ENCODE assay signal across 15 cellular contexts in the genomic region with DNA sequence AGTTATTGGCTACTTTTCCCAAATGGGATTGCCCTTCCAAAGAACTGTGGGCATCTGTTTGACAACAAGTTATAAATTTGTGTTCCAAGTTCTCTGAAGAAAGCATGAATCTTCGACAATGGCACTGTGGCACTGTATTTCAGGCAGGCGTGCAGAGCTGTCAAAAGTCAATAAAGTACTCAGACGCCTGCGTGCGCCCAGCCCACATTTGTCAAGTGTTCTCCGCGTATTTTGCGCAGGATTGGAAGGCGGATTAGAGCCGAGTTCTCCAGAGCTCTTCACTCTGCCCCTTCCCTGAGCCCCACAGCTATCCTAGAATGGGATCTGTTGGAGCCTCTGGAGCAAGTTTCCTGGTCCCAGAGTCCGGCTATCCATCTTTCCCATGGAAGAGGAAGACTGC. TPM values are rescaled to one million over a fixed set of nuclear protein-coding genes. Genes with fewer than 3 reads are reported as not detected.
DNase-seq lines count a peak whose midpoint lies in the region; ATAC-seq and TF ChIP-seq lines count a peak whose summit lies in the region.
"Had no signal": no experiment of that assay in that cellular context is flagged by ENCODE, and none has a peak within 500 bp of the region (broad histone marks: within the 10 kb centered on the region; RNA-seq: fewer than 3 reads in every experiment).

No MANE protein-coding gene starts in this region.

- H3K27me3 ChIP-seq in DND-41 (ENCODE audit: insufficient read depth, low read length, poor library complexity), result no peaks in the 10 kb centered on the region
- H3K27me3 ChIP-seq in sigmoid colon, result no peaks in the 10 kb centered on the region
- no peaks in the 10 kb centered on the region for H3K27me3 ChIP-seq in GM23338 (ENCODE audit: insufficient read depth)

- H4K20me1 ChIP-seq in DND-41 (ENCODE audit: insufficient read depth, low read length) (no peaks in the 10 kb centered on the region), GM23338 (replicated peaks; ENCODE audit: insufficient read depth) (no peaks in the 10 kb centered on the region)

- peak overlapping the region; percentile 76; the same call in 1 of the 2 replicates for H3K27ac ChIP-seq in DND-41 (ENCODE audit: low read length)
- H3K27ac ChIP-seq in sigmoid colon, result no peak overlapping the region
- H3K27ac ChIP-seq in GM23338 (ENCODE audit: low read depth), result no peak overlapping the region
- H3K27ac ChIP-seq: 22Rv1, HL-60 had no signal

- no peaks in the 10 kb centered on the region for H3K9me2 ChIP-seq in GM23338 (ENCODE audit: insufficient read depth)

- no peaks in the 10 kb centered on the region for H3K36me3 ChIP-seq in DND-41 (ENCODE audit: insufficient read depth, low read length)
- H3K36me3 ChIP-seq in sigmoid colon, result no peaks in the 10 kb centered on the region
- H3K36me3 ChIP-seq in GM23338 (ENCODE audit: insufficient read depth), result no peaks in the 10 kb centered on the region

- 96% methylated on average over 11 of the region's 11 CpGs for WGBS in sigmoid colon, 2 donors

- H3K4me2 ChIP-seq in DND-41 (ENCODE audit: insufficient read depth, low read length) (no peak overlapping the region), GM23338 (no peak overlapping the region)

- ATAC-seq in DND-41 (ENCODE audit: insufficient read depth, low read depth), result no peak
- no peak for ATAC-seq in GM21390 (IDR thresholded peaks at IDR 0.05; ENCODE audit: unreplicated experiment)
- ATAC-seq in GM23338, result no peak
- ATAC-seq in stimulated activated naive CD8-positive, alpha-beta T cell treated with anti-CD3 and anti-CD28 coated beads, Interleukin-15, amount 100 ng/mL, for 72 hours, result no peak
- ATAC-seq: CD8-positive, alpha-beta T cell; HCT116 had no signal

- DNase-seq in NCI-H1417 (lab: John Stamatoyannopoulos, UW) (peak in 2 of 3 experiments; percentile 27 to 48), NCI-H1417 treated with DMSO at 0.1 percent for 48 hours (lab: John Stamatoyannopoulos, UW) (no peak), DND-41 (no peak), NCI-H510A treated with DMSO at 0.1 percent for 48 hours (lab: John Stamatoyannopoulos, UW) (peak; percentile 53), sigmoid colon (peak; percentile 24), GM23338 (ENCODE audit: low spot score) (no peak)
- DNase-seq in stimulated activated naive CD8-positive, alpha-beta T cell treated with anti-CD3 and anti-CD28 coated beads, Interleukin-15, amount 100 ng/mL, for 72 hours, result no peak
- DNase-seq: Caco-2; CD8-positive, alpha-beta T cell; GF-D8 had no signal

- no peak overlapping the region for H3K9ac ChIP-seq in DND-41 (ENCODE audit: low read depth, low read length)

- H3K4me3 Mint-ChIP-seq in GM23338, result no peak overlapping the region
- no peak overlapping the region for H3K4me3 Mint-ChIP-seq in stimulated activated naive CD8-positive, alpha-beta T cell treated with anti-CD3 and anti-CD28 coated beads, Interleukin-15, amount 100 ng/mL, for 72 hours
- H3K4me3 Mint-ChIP-seq: CD14-positive monocyte; CD8-positive, alpha-beta T cell had no signal

- peaks cover 20% of the 10 kb centered on the region for H3K4me1 Mint-ChIP-seq in GM23338
- H3K4me1 Mint-ChIP-seq in stimulated activated naive CD8-positive, alpha-beta T cell treated with anti-CD3 and anti-CD28 coated beads, Interleukin-15, amount 100 ng/mL, for 72 hours, result peaks cover 8% of the 10 kb centered on the region

- TF ChIP-seq POLR2A in sigmoid colon (IDR thresholded peaks at IDR 0.05), result no peak

- H3K79me2 ChIP-seq in DND-41 (ENCODE audit: insufficient read depth, low read length), result peaks cover 14% of the 10 kb centered on the region; the same call in 1 of the 2 replicates
- peaks cover 5% of the 10 kb centered on the region; the same call in 1 of the 2 replicates for H3K79me2 ChIP-seq in GM23338 (replicated peaks; ENCODE audit: insufficient read depth)

- no peaks in the 10 kb centered on the region for H3F3A ChIP-seq in GM23338 (replicated peaks; ENCODE audit: low read depth)

- H3K9me3 Mint-ChIP-seq in GM23338, result no peaks in the 10 kb centered on the region
- no peaks in the 10 kb centered on the region for H3K9me3 Mint-ChIP-seq in stimulated activated naive CD8-positive, alpha-beta T cell treated with anti-CD3 and anti-CD28 coated beads, Interleukin-15, amount 100 ng/mL, for 72 hours
- H3K9me3 Mint-ChIP-seq: CD14-positive monocyte; CD8-positive, alpha-beta T cell had no signal

- intact Hi-C loops in sigmoid colon (cut with DNase I), result no loop called here

- no peak for TF ChIP-seq CTCF in DND-41 (IDR thresholded peaks at IDR 0.05; ENCODE audit: borderline replicate concordance, extremely low read depth, low read length, poor library complexity, severe bottlenecking)
- TF ChIP-seq CTCF in sigmoid colon (IDR thresholded peaks at IDR 0.05), result no peak
- TF ChIP-seq CTCF in GM23338 (conservative IDR thresholded peaks at IDR 0.05; ENCODE audit: low read depth in 2 of 2), result no peak

- H3K36me3 Mint-ChIP-seq in GM23338 (ENCODE audit: low read depth), result no peaks in the 10 kb centered on the region; the same call in 2 of the 3 replicates

- no peak overlapping the region for H3K27ac Mint-ChIP-seq in GM23338
- no peak overlapping the region for H3K27ac Mint-ChIP-seq in stimulated activated naive CD8-positive, alpha-beta T cell treated with anti-CD3 and anti-CD28 coated beads, Interleukin-15, amount 100 ng/mL, for 72 hours
- H3K27ac Mint-ChIP-seq: CD8-positive, alpha-beta T cell had no signal

- no peak for TF ChIP-seq EP300 in sigmoid colon (IDR thresholded peaks at IDR 0.05)

- H2AFZ ChIP-seq in DND-41 (ENCODE audit: low read depth, low read length) (no peak overlapping the region), GM23338 (no peak overlapping the region)

- no peak overlapping the region for H3K4me3 ChIP-seq in DND-41 (ENCODE audit: low read depth in 1 of 2, low read length in 2 of 2)
- no peak overlapping the region for H3K4me3 ChIP-seq in sigmoid colon
- H3K4me3 ChIP-seq in GM23338, result no peak overlapping the region

- peaks cover 45% of the 10 kb centered on the region for H3K4me1 ChIP-seq in DND-41 (ENCODE audit: insufficient read depth, low read length)
- peaks cover 0 to 2% (median 0%) of the 10 kb centered on the region in 4 donors for H3K4me1 ChIP-seq in sigmoid colon
- H3K4me1 ChIP-seq in GM23338 (ENCODE audit: insufficient read depth), result peaks cover 6% of the 10 kb centered on the region; the same call in 1 of the 2 replicates
- H3K4me1 ChIP-seq: Caco-2 had no signal

- H3K9me3 ChIP-seq in DND-41 (ENCODE audit: insufficient read depth, low read length, severe bottlenecking), result no peaks in the 10 kb centered on the region
- no peaks in the 10 kb centered on the region for H3K9me3 ChIP-seq in sigmoid colon
- H3K9me3 ChIP-seq: Caco-2 had no signal

- peaks cover 5% of the 10 kb centered on the region for H3K27me3 Mint-ChIP-seq in GM23338 (ENCODE audit: insufficient read depth, low read depth, poor library complexity)
- H3K27me3 Mint-ChIP-seq in stimulated activated naive CD8-positive, alpha-beta T cell treated with anti-CD3 and anti-CD28 coated beads, Interleukin-15, amount 100 ng/mL, for 72 hours, result no peaks in the 10 kb centered on the region

TF ChIP-seq in GM23338, 12 proteins besides CTCF, POLR2A, EP300 and RAD21 (continues in another document):
- TF ChIP-seq NANOG (IDR thresholded peaks at IDR 0.05; ENCODE audit: borderline replicate concordance), result no peak
- TF ChIP-seq POLR2AphosphoS5 (IDR thresholded peaks at IDR 0.05; ENCODE audit: low read depth), result no peak
- TF ChIP-seq CREB1 (CRISPR knock-in tag; IDR thresholded peaks at IDR 0.05; ENCODE audit: low read depth), result no peak
- TF ChIP-seq EZH2 (IDR thresholded peaks at IDR 0.05; ENCODE audit: low read depth, unreplicated experiment), result no peak

RNA-seq across cellular contexts. Expression of a gene that starts 50.0 kb away (rescaled TPM):
- total RNA-seq in sigmoid colon, result 10 to 100 TPM in 3 of 4 donors, 1 to 10 TPM in 1; 8.7 to 21.0 (median 11.5) TPM
- 1 to 10 TPM; 6.9 to 9.6 (median 7.3) TPM for polyA plus RNA-seq in sigmoid colon
- 13.1 and 15.9 TPM in 2 replicates for total RNA-seq in GM23338 (2014; rRNA removed; shearing (Covaris generic))
- 7.8 and 8.5 TPM in 2 replicates for polyA plus RNA-seq in GM23338 (2016; fragmentation: Nextera tagmentation; extraction: Ambion mirVana)

Comparison
In these comparisons a context has a peak if more than half of its experiments do, and no peak if none do; other contexts are left out.
1. DNase-seq: peak in NCI-H1417 (2 of 3), NCI-H510A treated with DMSO at 0.1 percent for 48 hours (single experiment) and sigmoid colon (single experiment); none in NCI-H1417 treated with DMSO at 0.1 percent for 48 hours (single experiment), DND-41 (single experiment), GM23338 (single experiment) and stimulated activated naive CD8-positive, alpha-beta T cell treated with anti-CD3 and anti-CD28 coated beads, Interleukin-15, amount 100 ng/mL, for 72 hours (0 of 2).